Comparison of ENCODE assay signal across 16 cellular contexts in genomic region chr4:6750302-6751221, GRCh38. TPM values are rescaled to one million over a fixed set of nuclear protein-coding genes. Genes with fewer than 3 reads are reported as not detected.
DNase-seq lines count a peak whose midpoint lies in the region; ATAC-seq, FAIRE-seq and TF ChIP-seq lines count a peak whose summit lies in the region.
"Had no signal": no experiment of that assay in that cellular context is flagged by ENCODE, and none has a peak within 500 bp of the region (broad histone marks: within the 10 kb centered on the region; RNA-seq: fewer than 3 reads in every experiment).

No MANE protein-coding gene starts in this region.

- H4K20me1 ChIP-seq in PC-9 (ENCODE audit: insufficient read depth), result no peaks in the 10 kb centered on the region

- H3K36me3 ChIP-seq in Caco-2 (ENCODE audit: control insufficient read depth, insufficient read depth, low read length) (no peaks in the 10 kb centered on the region), PC-9 (ENCODE audit: low read depth) (no peaks in the 10 kb centered on the region), small intestine (ENCODE audit: control insufficient read depth in 2 of 2, insufficient read depth in 2 of 2, low read length in 2 of 2) (no peaks in the 10 kb centered on the region), ascending aorta (no peaks in the 10 kb centered on the region), heart left ventricle (no peaks in the 10 kb centered on the region)
- H3K36me3 ChIP-seq: adrenal gland, HAP-1 had no signal

- peaks cover 32% of the 10 kb centered on the region for H3F3A ChIP-seq in PC-9 (ENCODE audit: insufficient read depth, low read depth)

- H3K4me2 ChIP-seq in PC-9, result peak overlapping the region; percentile 95

- POLR2A ChIA-PET in Caco-2 (lab: Charles Lee) (no interaction called here), PC-9 (lab: Charles Lee; ENCODE audit: unreplicated experiment) (interaction anchor here (0.6 to 1.0 kb wide), 4 partner anchors 22 to 78 kb away, joined by 3 to 8 read pairs (median 4); no protein-coding TSS in a partner anchor)

- no peaks in the 10 kb centered on the region for H3K36me3 Mint-ChIP-seq in Caco-2 (ENCODE audit: insufficient read depth, unreplicated experiment)

- H2AFZ ChIP-seq in PC-9, result no peak overlapping the region

- TF ChIP-seq CTCF in Caco-2 (IDR thresholded peaks at IDR 0.05; ENCODE audit: insufficient read depth in 1 of 2, low read depth in 1 of 2, low read length in 1 of 2, severe bottlenecking in 1 of 2, unreplicated experiment in 1 of 2), result no peak
- no peak for TF ChIP-seq CTCF in PC-9 (conservative IDR thresholded peaks at IDR 0.05)
- no peak for TF ChIP-seq CTCF in epithelial cell of esophagus (IDR thresholded peaks at IDR 0.05; ENCODE audit: insufficient read depth, low read depth, low read length, missing control alignments)
- TF ChIP-seq CTCF in ascending aorta (IDR thresholded peaks at IDR 0.05), result no peak
- TF ChIP-seq CTCF in heart left ventricle (IDR thresholded peaks at IDR 0.05), result no peak

- peaks cover 14% of the 10 kb centered on the region for H3K4me1 Mint-ChIP-seq in Caco-2 (ENCODE audit: low read depth, unreplicated experiment)

- H3K4me3 Mint-ChIP-seq in Caco-2 (ENCODE audit: unreplicated experiment), result no peak overlapping the region

- H3K4me1 ChIP-seq in Caco-2, result peaks cover 41% of the 10 kb centered on the region
- H3K4me1 ChIP-seq in PC-9 (replicated peaks; ENCODE audit: insufficient read depth), result peaks cover 87% of the 10 kb centered on the region
- H3K4me1 ChIP-seq in small intestine (ENCODE audit: control insufficient read depth in 2 of 2, insufficient read depth in 1 of 2, low read depth in 1 of 2, low read length in 1 of 2), result peaks cover 6 to 7% of the 10 kb centered on the region in 2 donors
- peaks cover 8 to 10% of the 10 kb centered on the region in 2 donors for H3K4me1 ChIP-seq in ascending aorta
- peaks cover 0 to 45% (median 27%) of the 10 kb centered on the region in 12 donors for H3K4me1 ChIP-seq in heart left ventricle
- H3K4me1 ChIP-seq: adrenal gland, HAP-1 had no signal

- CTCF ChIA-PET in Caco-2 (lab: Charles Lee), result no interaction called here
- CTCF ChIA-PET in PC-9 (lab: Charles Lee), result no interaction called here

- H3K4me3 ChIP-seq in Caco-2 (ENCODE audit: low read depth, low read length) (no peak overlapping the region), PC-9 (peak overlapping the region; percentile 13; the same call in 1 of the 2 replicates), epithelial cell of esophagus (ENCODE audit: low read length) (no peak overlapping the region), small intestine (ENCODE audit: low read depth in 1 of 2, low read length in 2 of 2) (no peak overlapping the region), ascending aorta (no peak overlapping the region), heart left ventricle (no peak overlapping the region)
- H3K4me3 ChIP-seq: adrenal gland, HAP-1 had no signal

- no peak for ATAC-seq in GM21737 (IDR thresholded peaks at IDR 0.05; ENCODE audit: unreplicated experiment)
- ATAC-seq in heart left ventricle, result no peak

- no peaks in the 10 kb centered on the region for H3K9me3 Mint-ChIP-seq in Caco-2 (ENCODE audit: unreplicated experiment)

- no peak for TF ChIP-seq POLR2A in heart left ventricle (IDR thresholded peaks at IDR 0.05)

- H3K27me3 ChIP-seq in Caco-2 (replicated peaks; ENCODE audit: control insufficient read depth, insufficient read depth, low read length) (no peaks in the 10 kb centered on the region), PC-9 (ENCODE audit: insufficient read depth, low read depth) (no peaks in the 10 kb centered on the region), small intestine (ENCODE audit: control insufficient read depth in 2 of 2, insufficient read depth in 2 of 2, low read length in 2 of 2) (no peaks in the 10 kb centered on the region), ascending aorta (no peaks in the 10 kb centered on the region), heart left ventricle (no peaks in the 10 kb centered on the region)
- H3K27me3 ChIP-seq: adrenal gland had no signal

- H3K9me3 ChIP-seq in Caco-2, result no peaks in the 10 kb centered on the region
- H3K9me3 ChIP-seq in PC-9 (ENCODE audit: insufficient read depth, low read depth), result no peaks in the 10 kb centered on the region
- no peaks in the 10 kb centered on the region for H3K9me3 ChIP-seq in small intestine (ENCODE audit: control insufficient read depth, low read depth)
- no peaks in the 10 kb centered on the region for H3K9me3 ChIP-seq in ascending aorta
- H3K9me3 ChIP-seq in heart left ventricle, result no peaks in the 10 kb centered on the region
- H3K9me3 ChIP-seq: adrenal gland, HAP-1 had no signal

- intact Hi-C loops in Caco-2 (cut with micrococcal nuclease; ENCODE audit: unreplicated experiment) (no loop called here), PC-9 (cut with micrococcal nuclease; ENCODE audit: unreplicated experiment) (loop anchor here (1.0 kb wide), 1 partner anchor 23 kb away; no protein-coding TSS in a partner anchor), ascending aorta (cut with DNase I) (no loop called here), heart left ventricle (cut with DNase I) (no loop called here)

- BruUV-seq in Caco-2 (replicated peaks; lab: Mats Ljungman, UMichigan) (no TSS peak), PC-9 (replicated peaks; lab: Mats Ljungman, UMichigan) (no TSS peak)

- H3K27ac ChIP-seq in PC-9 (peak overlapping the region; percentile 96), small intestine (ENCODE audit: low read depth in 1 of 2, low read length in 1 of 2) (peak overlapping the region; percentile 82 to 94), ascending aorta (peak overlapping the region in 1 of 2 donors; percentile 44), heart left ventricle (no peak overlapping the region)

- H3K79me2 ChIP-seq in PC-9 (ENCODE audit: low read depth), result no peaks in the 10 kb centered on the region

- no peaks in the 10 kb centered on the region for H3K27me3 Mint-ChIP-seq in Caco-2 (ENCODE audit: insufficient read depth, unreplicated experiment)

- H3K27ac Mint-ChIP-seq in Caco-2 (ENCODE audit: unreplicated experiment), result peak overlapping the region; percentile 19

- peak; percentile 20 to 47 for DNase-seq in Caco-2
- peak; percentile 71 to 80 for DNase-seq in PC-9
- DNase-seq in epithelial cell of esophagus (ENCODE audit: low read depth), result peak; percentile 68
- peak; percentile 86 for DNase-seq in small intestine
- no peak for DNase-seq in ascending aorta (ENCODE audit: low spot score in 2 of 2)
- no peak for DNase-seq in heart left ventricle
- DNase-seq: adrenal gland; NCI-H187 treated with DMSO at 0.1 percent for 48 hours; NCI-H748 treated with DMSO at 0.1 percent for 48 hours; stimulated activated CD4-positive, alpha-beta T cell treated with anti-CD3 and anti-CD28 coated beads, Interleukin-2, amount 100 ng/mL, for 48 hours had no signal

- FAIRE-seq in small intestine (lab: Jason Lieb, UNC), result no peak
- FAIRE-seq: colon, TTC549 had no signal

- no peaks in the 10 kb centered on the region for H3K9me2 ChIP-seq in PC-9 (ENCODE audit: insufficient read depth)

- WGBS in small intestine, 3 donors, result 45 to 70% (median 52%) methylated on average over 20 to 23 of the region's 23 CpGs
- 85 to 88% (median 87%) methylated on average over 19 to 23 of the region's 23 CpGs for WGBS in heart left ventricle, 4 donors

RNA-seq across cellular contexts. Expression of gene KIAA0232, which starts 32.0 kb away (rescaled TPM):
- total RNA-seq in Caco-2 (2022) (19.7 and 20.3 TPM in 2 replicates), PC-9 (2021) (21.5 and 24.7 TPM in 2 replicates), ascending aorta (15.9 TPM), heart left ventricle (10 to 100 TPM; 57.3 to 78.4 (median 74.3) TPM)
- polyA plus RNA-seq in small intestine (10 to 100 TPM in 1 of 3 donors, 1 to 10 TPM in 2; 6.7 to 10.5 (median 6.8) TPM), heart left ventricle (10 to 100 TPM; 20.0 to 32.7 TPM)

RNA-seq across cellular contexts. Expression of gene BLOC1S4, which starts 34.6 kb away (rescaled TPM):
- total RNA-seq in Caco-2 (2022), result 16.6 and 17.2 TPM in 2 replicates
- total RNA-seq in PC-9 (2021), result 11.7 and 13.9 TPM in 2 replicates
- polyA plus RNA-seq in small intestine, result 10 to 100 TPM; 13.1 to 19.5 (median 17.2) TPM
- 37.5 TPM for total RNA-seq in ascending aorta
- total RNA-seq in heart left ventricle, result 10 to 100 TPM in 1 of 9 donors, 1 to 10 TPM in 8; 5.8 to 14.1 (median 7.8) TPM
- 1 to 10 TPM; 4.4 to 6.3 TPM for polyA plus RNA-seq in heart left ventricle

RNA-seq across cellular contexts. Expression of gene MRFAP1L1, which starts 40.9 kb away (rescaled TPM):
- total RNA-seq in Caco-2 (2022) (46.4 and 47.5 TPM in 2 replicates), PC-9 (2021) (51.4 and 52.1 TPM in 2 replicates), ascending aorta (34.1 TPM), heart left ventricle (10 to 100 TPM; 38.2 to 50.7 (median 41.3) TPM)
- polyA plus RNA-seq in small intestine (10 to 100 TPM; 36.0 to 48.0 (median 42.4) TPM), heart left ventricle (10 to 100 TPM; 69.9 to 77.2 TPM)

RNA-seq across cellular contexts. Expression of gene S100P, which starts 56.9 kb away (rescaled TPM):
- total RNA-seq in Caco-2 (2022) (70.8 and 96.9 TPM in 2 replicates), PC-9 (2021) (480 and 837 TPM in 2 replicates), ascending aorta (not detected), heart left ventricle (1 to 10 TPM in 3 of 9 donors, under 1 TPM in 4, not detected in 2; 0.62 to 4.1 (median 0.87) TPM)
- polyA plus RNA-seq in small intestine (10 to 100 TPM; 33.9 to 63.5 (median 48.1) TPM), heart left ventricle (under 1 TPM; 0.19 to 0.46 TPM)
- total RNA-seq: renal cortical epithelial cell, Right ventricle myocardium inferior had no signal

Comparison
In these comparisons a context has a peak if more than half of its experiments do, and no peak if none do; other contexts are left out.
1. DNase-seq: peak in Caco-2 (2 of 2), PC-9 (2 of 2), epithelial cell of esophagus (single experiment) and small intestine (single experiment); none in ascending aorta (0 of 2) and heart left ventricle (0 of 5).
2. H3K27ac ChIP-seq: peak in PC-9 (single experiment) and small intestine (2 of 2); none in heart left ventricle (0 of 12).